ENCODE assay signal across 11 cellular contexts in genomic region chr6:167046861-167047495, GRCh38. TPM values are rescaled to one million over a fixed set of nuclear protein-coding genes. Genes with fewer than 3 reads are reported as not detected.
DNase-seq lines count a peak whose midpoint lies in the region; ATAC-seq and TF ChIP-seq lines count a peak whose summit lies in the region.
"Had no signal": no experiment of that assay in that cellular context is flagged by ENCODE, and none has a peak within 500 bp of the region (broad histone marks: within the 10 kb centered on the region; RNA-seq: fewer than 3 reads in every experiment).

No MANE protein-coding gene starts in this region.

- H3K27ac ChIP-seq in neutrophil = peak overlapping the region; percentile 90
- H3K27ac ChIP-seq: SK-N-MC had no signal

- CTCF ChIA-PET in T-cell (lab: Charles Lee) = interaction anchor here in 1 of 2 donors (1.2 to 1.7 kb wide), 4 partner anchors 10 to 57 kb away, joined by 3 to 6 read pairs (median 4); no protein-coding TSS in a partner anchor

- POLR2A ChIA-PET in T-cell (lab: Charles Lee) = interaction anchor here in 1 of 2 donors (0.9 to 1.3 kb wide), 2 partner anchors 9 to 47 kb away, joined by 3 to 5 read pairs; no protein-coding TSS in a partner anchor

- H3K27me3 Mint-ChIP-seq in T-helper 2 cell treated with Interferon-gamma antibody and Interleukin-4, amounts not matched to agents 5 μg/mL and 100 μg/mL, for 36 hours (ENCODE audit: low read depth) = no peaks in the 10 kb centered on the region
- H3K27me3 Mint-ChIP-seq in T-cell = no peaks in the 10 kb centered on the region

- H3K36me3 ChIP-seq in neutrophil = no peaks in the 10 kb centered on the region

- H3K4me1 ChIP-seq in neutrophil (ENCODE audit: control insufficient read depth in 1 of 2, insufficient read depth in 1 of 2, low read depth in 1 of 2, low read length in 1 of 2) = peaks cover 12 to 21% of the 10 kb centered on the region in 2 experiments

- peak overlapping the region; percentile 71 for H3K4me3 Mint-ChIP-seq in T-helper 2 cell treated with Interferon-gamma antibody and Interleukin-4, amounts not matched to agents 5 μg/mL and 100 μg/mL, for 36 hours
- peak overlapping the region; percentile 47 to 68 (median 54) for H3K4me3 Mint-ChIP-seq in T-cell

- H3K36me3 Mint-ChIP-seq in T-helper 2 cell treated with Interferon-gamma antibody and Interleukin-4, amounts not matched to agents 5 μg/mL and 100 μg/mL, for 36 hours (ENCODE audit: low read depth) = peaks cover 5% of the 10 kb centered on the region
- peaks cover 3% of the 10 kb centered on the region for H3K36me3 Mint-ChIP-seq in T-cell

- H3K4me3 ChIP-seq in neutrophil (ENCODE audit: low read depth in 1 of 2, low read length in 1 of 2) = peak overlapping the region in 1 of 2 experiments; percentile 55
- H3K4me3 ChIP-seq: SK-N-MC, smooth muscle cell had no signal

- no peaks in the 10 kb centered on the region for H3K9me3 ChIP-seq in neutrophil

- H3K4me1 Mint-ChIP-seq in T-helper 2 cell treated with Interferon-gamma antibody and Interleukin-4, amounts not matched to agents 5 μg/mL and 100 μg/mL, for 36 hours (ENCODE audit: low read depth) = peaks cover 21% of the 10 kb centered on the region
- H3K4me1 Mint-ChIP-seq in T-cell = peaks cover 27 to 51% (median 37%) of the 10 kb centered on the region in 3 donors

- H3K27me3 ChIP-seq in neutrophil = no peaks in the 10 kb centered on the region

- TF ChIP-seq CTCF in neutrophil (IDR thresholded peaks at IDR 0.05) = no peak

- H3K9me3 Mint-ChIP-seq in T-helper 2 cell treated with Interferon-gamma antibody and Interleukin-4, amounts not matched to agents 5 μg/mL and 100 μg/mL, for 36 hours = no peaks in the 10 kb centered on the region
- no peaks in the 10 kb centered on the region for H3K9me3 Mint-ChIP-seq in T-cell

- no peak for DNase-seq in T-helper 2 cell treated with Interferon-gamma antibody and Interleukin-4, amounts not matched to agents 5 μg/mL and 100 μg/mL, for 36 hours (ENCODE audit: low spot score)
- no peak for DNase-seq in T-helper 2 cell
- no peak for DNase-seq in T-cell
- no peak for DNase-seq in putamen (ENCODE audit: low spot score)
- no peak for DNase-seq in HUDEP-2 (lab: John Stamatoyannopoulos, UW; ENCODE audit: unreplicated experiment in 76 of 76)
- DNase-seq in D341Med (ENCODE audit: low spot score) = no peak
- DNase-seq: erythroblast had no signal

- H3K27ac Mint-ChIP-seq in T-helper 2 cell treated with Interferon-gamma antibody and Interleukin-4, amounts not matched to agents 5 μg/mL and 100 μg/mL, for 36 hours = peak overlapping the region; percentile 89
- H3K27ac Mint-ChIP-seq in T-cell = peak overlapping the region; percentile 85 to 86

- ATAC-seq in HG02759 (IDR thresholded peaks at IDR 0.05; ENCODE audit: unreplicated experiment) (peak; percentile 10), T-cell (replicated peaks in 1 of 4) (peak; percentile 6 to 32 (median 26))

RNA-seq across cellular contexts. Expression of gene CEP43, which starts 47.8 kb away (rescaled TPM):
- 10 to 100 TPM; 12.3 to 15.9 (median 14.8) TPM for total RNA-seq in T-cell
